Comparison of ENCODE assay signal across 8 cellular contexts in the genomic region with DNA sequence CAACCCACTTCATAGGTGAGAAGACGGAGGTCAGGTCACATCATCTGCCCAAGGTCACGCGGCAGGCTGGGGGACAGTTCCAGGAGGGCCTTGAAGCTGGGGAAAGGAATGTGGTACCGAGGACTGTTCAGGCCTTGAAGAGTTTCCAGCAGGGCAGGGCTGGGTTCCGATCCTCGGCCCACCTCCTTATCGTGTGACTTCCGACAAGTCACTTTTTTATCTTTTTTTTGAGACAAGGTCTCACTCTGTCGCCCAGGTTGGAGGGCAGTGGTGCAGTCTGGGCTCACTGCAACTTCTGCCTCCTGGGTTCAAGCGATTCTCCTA. TPM values are rescaled to one million over a fixed set of nuclear protein-coding genes. Genes with fewer than 3 reads are reported as not detected.
DNase-seq lines count a peak whose midpoint lies in the region; ATAC-seq and TF ChIP-seq lines count a peak whose summit lies in the region.

No MANE protein-coding gene starts in this region.

- no peaks in the 10 kb centered on the region for H4K20me1 ChIP-seq in PC-9 (ENCODE audit: insufficient read depth)

- CTCF ChIA-PET in CD8-positive, alpha-beta memory T cell (lab: Charles Lee): interaction anchor here (1.2 kb wide), 1 partner anchor 75 kb away, joined by 3 read pairs; no protein-coding TSS in a partner anchor
- CTCF ChIA-PET in PC-9 (lab: Charles Lee): no interaction called here

- peaks cover 42% of the 10 kb centered on the region for H3F3A ChIP-seq in PC-9 (ENCODE audit: insufficient read depth, low read depth)

- H3K4me1 ChIP-seq in CD8-positive, alpha-beta memory T cell (ENCODE audit: insufficient read depth, low read length): peaks cover 15% of the 10 kb centered on the region
- H3K4me1 ChIP-seq in PC-9 (replicated peaks; ENCODE audit: insufficient read depth): peaks cover 36% of the 10 kb centered on the region
- no peaks in the 10 kb centered on the region for H3K4me1 ChIP-seq in endodermal cell (ENCODE audit: control insufficient read depth, insufficient read depth, low read length)

- peaks cover 12% of the 10 kb centered on the region for H3K36me3 ChIP-seq in CD8-positive, alpha-beta memory T cell (ENCODE audit: insufficient read depth, low read length)
- H3K36me3 ChIP-seq in PC-9 (ENCODE audit: low read depth) (peaks cover 7% of the 10 kb centered on the region; the same call in 1 of the 2 replicates), endodermal cell (ENCODE audit: control insufficient read depth, insufficient read depth, low read length) (peaks cover 26% of the 10 kb centered on the region)

- peak overlapping the region; percentile 89 to 99 (median 96) for H3K4me3 Mint-ChIP-seq in CD8-positive, alpha-beta memory T cell
- H3K4me3 Mint-ChIP-seq in endodermal cell (peak overlapping the region; percentile 84), nephron (peak overlapping the region; percentile 88 to 92 (median 92))

- no peaks in the 10 kb centered on the region for H3K27me3 ChIP-seq in CD8-positive, alpha-beta memory T cell (ENCODE audit: insufficient read depth, low read length, poor library complexity, severe bottlenecking)
- H3K27me3 ChIP-seq in PC-9 (ENCODE audit: insufficient read depth, low read depth) (no peaks in the 10 kb centered on the region), endodermal cell (ENCODE audit: control insufficient read depth, insufficient read depth, low read length, poor library complexity, severe bottlenecking) (no peaks in the 10 kb centered on the region)

- no peaks in the 10 kb centered on the region for H3K9me2 ChIP-seq in PC-9 (ENCODE audit: insufficient read depth)

- H3K9me3 Mint-ChIP-seq in CD8-positive, alpha-beta memory T cell: no peaks in the 10 kb centered on the region
- H3K9me3 Mint-ChIP-seq in endodermal cell: peaks cover 16% of the 10 kb centered on the region
- H3K9me3 Mint-ChIP-seq in nephron: no peaks in the 10 kb centered on the region

- peaks cover 0 to 27% (median 0%) of the 10 kb centered on the region in 3 donors for H3K36me3 Mint-ChIP-seq in CD8-positive, alpha-beta memory T cell
- H3K36me3 Mint-ChIP-seq in endodermal cell (ENCODE audit: low read depth) (peaks cover 19% of the 10 kb centered on the region), nephron (ENCODE audit: low read depth) (peaks cover 9% of the 10 kb centered on the region)

- POLR2A ChIA-PET in CD8-positive, alpha-beta memory T cell (lab: Charles Lee): interaction anchor here (2.6 kb wide), 1 partner anchor 10 kb away, joined by 7 read pairs; no protein-coding TSS in a partner anchor
- POLR2A ChIA-PET in PC-9 (lab: Charles Lee; ENCODE audit: unreplicated experiment): no interaction called here

- H3K4me3 ChIP-seq in CD8-positive, alpha-beta memory T cell (ENCODE audit: low read length): peak overlapping the region; percentile 72
- H3K4me3 ChIP-seq in PC-9 (peak overlapping the region; percentile 91), endodermal cell (ENCODE audit: low read length) (peak overlapping the region; percentile 98)

- peaks cover 12 to 24% (median 20%) of the 10 kb centered on the region in 3 donors for H3K4me1 Mint-ChIP-seq in CD8-positive, alpha-beta memory T cell
- H3K4me1 Mint-ChIP-seq in endodermal cell (peaks cover 4% of the 10 kb centered on the region), nephron (peaks cover 21% of the 10 kb centered on the region)

- H3K79me2 ChIP-seq in PC-9 (ENCODE audit: low read depth): peaks cover 49% of the 10 kb centered on the region

- no peak for DNase-seq in CD8-positive, alpha-beta memory T cell
- DNase-seq in PC-9: no peak
- no peak for DNase-seq in endodermal cell
- no peak for DNase-seq in pons (ENCODE audit: low spot score)
- DNase-seq in NCI-H1436 treated with DMSO at 0.1 percent for 48 hours (lab: John Stamatoyannopoulos, UW): no peak

- H3K27me3 Mint-ChIP-seq in CD8-positive, alpha-beta memory T cell: peaks cover 0 to 3% of the 10 kb centered on the region in 2 donors
- no peaks in the 10 kb centered on the region for H3K27me3 Mint-ChIP-seq in endodermal cell (ENCODE audit: insufficient read depth)
- H3K27me3 Mint-ChIP-seq in nephron (ENCODE audit: low read depth): no peaks in the 10 kb centered on the region

- intact Hi-C loops in PC-9 (cut with micrococcal nuclease; ENCODE audit: unreplicated experiment): no loop called here

- H3K9ac ChIP-seq in endodermal cell (ENCODE audit: extremely low read depth, low read length, poor library complexity, severe bottlenecking): peak overlapping the region; percentile 88

- no peaks in the 10 kb centered on the region for H3K9me3 ChIP-seq in CD8-positive, alpha-beta memory T cell (ENCODE audit: low read length)
- no peaks in the 10 kb centered on the region for H3K9me3 ChIP-seq in PC-9 (ENCODE audit: insufficient read depth, low read depth)
- peaks cover 7% of the 10 kb centered on the region for H3K9me3 ChIP-seq in endodermal cell (ENCODE audit: control insufficient read depth, low read length)

- peak overlapping the region; percentile 57 to 96 (median 93) for H3K27ac Mint-ChIP-seq in CD8-positive, alpha-beta memory T cell
- H3K27ac Mint-ChIP-seq in endodermal cell: peak overlapping the region; percentile 79
- peak overlapping the region; percentile 73 to 91 (median 85) for H3K27ac Mint-ChIP-seq in nephron

- 22 to 30% methylated on average over 4 to 10 of the region's 10 CpGs for WGBS in endodermal cell (ENCODE audit: insufficient coverage in 1 of 2, insufficient read length in 1 of 2), 2 experiments

- peak overlapping the region; percentile 74 for H3K27ac ChIP-seq in CD8-positive, alpha-beta memory T cell (ENCODE audit: low read depth, low read length)
- peak overlapping the region; percentile 3; the same call in 1 of the 2 replicates for H3K27ac ChIP-seq in PC-9
- H3K27ac ChIP-seq in endodermal cell (ENCODE audit: low read depth, low read length): no peak overlapping the region

- H3K4me2 ChIP-seq in PC-9: peak overlapping the region; percentile 83

- peak overlapping the region; percentile 89 for H2AFZ ChIP-seq in PC-9

- no peak for ATAC-seq in HG02970 (IDR thresholded peaks at IDR 0.05; ENCODE audit: low FRiP score, unreplicated experiment)
- no peak for ATAC-seq in GM21786 (IDR thresholded peaks at IDR 0.05; ENCODE audit: unreplicated experiment)

- no peak for TF ChIP-seq CTCF in PC-9 (conservative IDR thresholded peaks at IDR 0.05)
- TF ChIP-seq CTCF in endodermal cell (conservative IDR thresholded peaks at IDR 0.05): no peak
- no peak for TF ChIP-seq CTCF in nephron (IDR thresholded peaks at IDR 0.05; ENCODE audit: unreplicated experiment in 3 of 3)

- BruUV-seq in PC-9 (replicated peaks; lab: Mats Ljungman, UMichigan): TSS peak; percentile 27

RNA-seq across cellular contexts. Expression of gene NDUFS8, which starts 0.6 kb away (rescaled TPM):
- total RNA-seq in CD8-positive, alpha-beta memory T cell: 100 to 1,000 TPM; 132 to 140 TPM
- polyA plus RNA-seq in CD8-positive, alpha-beta memory T cell: 170 TPM
- total RNA-seq in PC-9 (2021): 270 and 275 TPM in 2 replicates
- 100 to 1,000 TPM; 150 to 168 TPM for total RNA-seq in endodermal cell
- 151 TPM for polyA plus RNA-seq in endodermal cell (2013, experiment 1 of 2)
- 145 TPM for polyA plus RNA-seq in endodermal cell (2013, experiment 2 of 2)

RNA-seq across cellular contexts. Expression of gene TCIRG1, which starts 7.7 kb away (rescaled TPM):
- 100 to 1,000 TPM; 108 to 126 TPM for total RNA-seq in CD8-positive, alpha-beta memory T cell
- polyA plus RNA-seq in CD8-positive, alpha-beta memory T cell: 48.1 TPM
- 125 and 175 TPM in 2 replicates for total RNA-seq in PC-9 (2021)
- total RNA-seq in endodermal cell: 10 to 100 TPM; 61.6 to 70.4 TPM
- 19.0 TPM for polyA plus RNA-seq in endodermal cell (2013, experiment 1 of 2)
- polyA plus RNA-seq in endodermal cell (2013, experiment 2 of 2): 18.5 TPM

RNA-seq across cellular contexts. Expression of gene ALDH3B1, which starts 21.0 kb away (rescaled TPM):
- total RNA-seq in CD8-positive, alpha-beta memory T cell: under 1 TPM; 0.20 to 0.33 TPM
- 0.12 TPM for polyA plus RNA-seq in CD8-positive, alpha-beta memory T cell
- total RNA-seq in PC-9 (2021) (98.1 and 104 TPM in 2 replicates), endodermal cell (under 1 TPM in 1 of 2 donors, not detected in 1; 0.11 TPM)
- polyA plus RNA-seq in endodermal cell (2013, experiment 1 of 2): 0.64 TPM
- polyA plus RNA-seq in endodermal cell (2013, experiment 2 of 2): 0.41 TPM

RNA-seq across cellular contexts. Expression of gene UNC93B1, which starts 27.2 kb away (rescaled TPM):
- total RNA-seq in CD8-positive, alpha-beta memory T cell: 10 to 100 TPM in 1 of 2 experiments, 1 to 10 TPM in 1; 9.8 to 11.1 TPM
- polyA plus RNA-seq in CD8-positive, alpha-beta memory T cell: 26.5 TPM
- 75.5 and 94.4 TPM in 2 replicates for total RNA-seq in PC-9 (2021)
- total RNA-seq in endodermal cell: 10 to 100 TPM; 27.1 to 32.0 TPM
- 13.6 TPM for polyA plus RNA-seq in endodermal cell (2013, experiment 1 of 2)
- 10.8 TPM for polyA plus RNA-seq in endodermal cell (2013, experiment 2 of 2)

Comparison
In these comparisons a context has a peak if more than half of its experiments do, and no peak if none do; other contexts are left out.
1. RNA of gene ALDH3B1, which starts 21.0 kb away (total RNA-seq): 98.1 to 104 TPM in PC-9; 0.20 to 0.33 TPM in CD8-positive, alpha-beta memory T cell and 0.11 TPM in endodermal cell; every median in the first group is over 10 times any median in the second.
2. Peak in every context shown above with its lines, with median percentiles within 50 percentile points of each other: H3K4me3 ChIP-seq, H3K27ac Mint-ChIP-seq and H3K4me3 Mint-ChIP-seq.